Comparison of ENCODE assay signal across 16 cellular contexts in genomic region chr10:33945051-33945450, GRCh38.
DNase-seq lines count a peak whose midpoint lies in the region; ATAC-seq and TF ChIP-seq lines count a peak whose summit lies in the region.
"Had no signal": no experiment of that assay in that cellular context is flagged by ENCODE, and none has a peak within 500 bp of the region (broad histone marks: within the 10 kb centered on the region; RNA-seq: fewer than 3 reads in every experiment).

No MANE protein-coding gene starts in this region.

- CTCF ChIA-PET in PC-3 (lab: Charles Lee) = interaction anchor here (0.5 kb wide), 1 partner anchor 538 kb away, joined by 5 read pairs; no protein-coding TSS in a partner anchor

- peaks cover 12% of the 10 kb centered on the region for H3K4me1 ChIP-seq in PC-3 (ENCODE audit: insufficient read depth, low read length)
- H3K4me1 ChIP-seq: BLaER1 had no signal

- peak; percentile 93 for ATAC-seq in PC-3
- ATAC-seq in stimulated activated naive B cell treated with anti-CD40 and anti-IgM and Interleukin-4, amounts not matched to agents 10 μg/mL and 1 μg/mL and 100 μg/mL, for 72 hours (replicated peaks) = no peak
- ATAC-seq in HG02970 (IDR thresholded peaks at IDR 0.05; ENCODE audit: low FRiP score, unreplicated experiment) = no peak
- ATAC-seq: GM12878 had no signal

- H3K4me3 Mint-ChIP-seq in mesothelial cell of epicardium = no peak overlapping the region
- H3K4me3 Mint-ChIP-seq in stimulated activated naive B cell treated with anti-CD40 and anti-IgM and Interleukin-4, amounts not matched to agents 10 μg/mL and 1 μg/mL and 100 μg/mL, for 72 hours = no peak overlapping the region
- H3K4me3 Mint-ChIP-seq: CD14-positive monocyte; CD4-positive, alpha-beta memory T cell; H9 had no signal

- DNase-seq in NCI-H146 (lab: John Stamatoyannopoulos, UW) = peak; percentile 37
- peak; percentile 82 for DNase-seq in PC-3
- peak; percentile 45 for DNase-seq in epithelial cell of esophagus (ENCODE audit: low read depth)
- DNase-seq in mesothelial cell of epicardium (ENCODE audit: low spot score in 2 of 2, unreplicated experiment in 2 of 2) = no peak
- DNase-seq in stimulated activated naive B cell treated with anti-CD40 and anti-IgM and Interleukin-4, amounts not matched to agents 10 μg/mL and 1 μg/mL and 100 μg/mL, for 72 hours = no peak
- no peak for DNase-seq in activated CD4-positive, alpha-beta T cell treated with anti-CD3 and anti-CD28 coated beads, Interleukin-2, amount 50 U/mL, for 48 hours
- DNase-seq: CD4-positive, alpha-beta memory T cell; DMS153; DND-41; EL; H9 had no signal

- intact Hi-C loops in PC-3 (cut with micrococcal nuclease) = loop anchor here (10.0 kb wide), 1 partner anchor 610 kb away; the partner anchor contains the start of gene NRP1

- H3K9me2 ChIP-seq in PC-3 (replicated peaks; ENCODE audit: low read length) = peaks cover 6% of the 10 kb centered on the region; the same call in 1 of the 2 replicates

- POLR2A ChIA-PET in PC-3 (lab: Charles Lee; ENCODE audit: unreplicated experiment) = interaction anchor here (0.6 to 0.7 kb wide), 2 partner anchors 142 to 360 kb away, joined by 4 to 5 read pairs; no protein-coding TSS in a partner anchor

- BruUV-seq in PC-3 (replicated peaks; lab: Mats Ljungman, UMichigan) = no TSS peak

- peaks cover 4% of the 10 kb centered on the region for H3K4me1 Mint-ChIP-seq in mesothelial cell of epicardium
- H3K4me1 Mint-ChIP-seq in stimulated activated naive B cell treated with anti-CD40 and anti-IgM and Interleukin-4, amounts not matched to agents 10 μg/mL and 1 μg/mL and 100 μg/mL, for 72 hours = no peaks in the 10 kb centered on the region
- H3K4me1 Mint-ChIP-seq: CD14-positive monocyte; CD4-positive, alpha-beta memory T cell had no signal

- H3K9me3 ChIP-seq in PC-3 (ENCODE audit: low read length) = no peaks in the 10 kb centered on the region
- H3K9me3 ChIP-seq: BLaER1 had no signal

- no peaks in the 10 kb centered on the region for H3K27me3 ChIP-seq in PC-3 (ENCODE audit: low read length)
- H3K27me3 ChIP-seq: BLaER1 had no signal

- no peak overlapping the region for H3K4me2 ChIP-seq in PC-3 (ENCODE audit: low read length)
- H3K4me2 ChIP-seq: BLaER1 had no signal

- no peak overlapping the region for H3K27ac Mint-ChIP-seq in mesothelial cell of epicardium
- H3K27ac Mint-ChIP-seq in stimulated activated naive B cell treated with anti-CD40 and anti-IgM and Interleukin-4, amounts not matched to agents 10 μg/mL and 1 μg/mL and 100 μg/mL, for 72 hours = no peak overlapping the region
- H3K27ac Mint-ChIP-seq: CD14-positive monocyte; CD4-positive, alpha-beta memory T cell; H9 had no signal

- H3K36me3 ChIP-seq in PC-3 (ENCODE audit: low read depth, low read length) = no peaks in the 10 kb centered on the region
- H3K36me3 ChIP-seq: BLaER1 had no signal

- H3K36me3 Mint-ChIP-seq in mesothelial cell of epicardium = peaks cover 1% of the 10 kb centered on the region
- no peaks in the 10 kb centered on the region for H3K36me3 Mint-ChIP-seq in stimulated activated naive B cell treated with anti-CD40 and anti-IgM and Interleukin-4, amounts not matched to agents 10 μg/mL and 1 μg/mL and 100 μg/mL, for 72 hours
- H3K36me3 Mint-ChIP-seq: CD14-positive monocyte; CD4-positive, alpha-beta memory T cell had no signal

- no peaks in the 10 kb centered on the region for H3K27me3 Mint-ChIP-seq in mesothelial cell of epicardium (ENCODE audit: low read depth)
- no peaks in the 10 kb centered on the region for H3K27me3 Mint-ChIP-seq in stimulated activated naive B cell treated with anti-CD40 and anti-IgM and Interleukin-4, amounts not matched to agents 10 μg/mL and 1 μg/mL and 100 μg/mL, for 72 hours

- H3K9ac ChIP-seq in PC-3 (ENCODE audit: low read length) = no peak overlapping the region
- H3K9ac ChIP-seq: BLaER1 had no signal

- H3K79me2 ChIP-seq in PC-3 (ENCODE audit: low read length) = no peaks in the 10 kb centered on the region

- no peaks in the 10 kb centered on the region for H3F3A ChIP-seq in PC-3 (ENCODE audit: low read length, unreplicated experiment)

- H3K4me3 ChIP-seq in PC-3 (ENCODE audit: low read length) (no peak overlapping the region), epithelial cell of esophagus (ENCODE audit: low read length) (no peak overlapping the region)
- H3K4me3 ChIP-seq: BLaER1, GM12878 had no signal

- no peak overlapping the region for H3K27ac ChIP-seq in PC-3 (ENCODE audit: low read length)
- H3K27ac ChIP-seq: BLaER1, HL-60 had no signal

- no peak overlapping the region for H2AFZ ChIP-seq in PC-3 (ENCODE audit: low read length)

- H3K9me3 Mint-ChIP-seq in mesothelial cell of epicardium = peaks cover 8% of the 10 kb centered on the region
- H3K9me3 Mint-ChIP-seq in stimulated activated naive B cell treated with anti-CD40 and anti-IgM and Interleukin-4, amounts not matched to agents 10 μg/mL and 1 μg/mL and 100 μg/mL, for 72 hours = peaks cover 0 to 11% of the 10 kb centered on the region in 2 donors

- TF ChIP-seq CTCF in PC-3 (conservative IDR thresholded peaks at IDR 0.05; ENCODE audit: low read depth, low read length) (no peak), epithelial cell of esophagus (IDR thresholded peaks at IDR 0.05; ENCODE audit: insufficient read depth, low read depth, low read length, missing control alignments) (no peak), mesothelial cell of epicardium (IDR thresholded peaks at IDR 0.05; ENCODE audit: unreplicated experiment) (no peak)

- H4K20me1 ChIP-seq in PC-3 (ENCODE audit: low read length) = no peaks in the 10 kb centered on the region
- H4K20me1 ChIP-seq: BLaER1 had no signal

Comparison
In these comparisons a context has a peak if more than half of its experiments do, and no peak if none do; other contexts are left out.
1. DNase-seq: peak in NCI-H146 (single experiment), PC-3 (single experiment) and epithelial cell of esophagus (single experiment); none in mesothelial cell of epicardium (0 of 2), stimulated activated naive B cell treated with anti-CD40 and anti-IgM and Interleukin-4, amounts not matched to agents 10 μg/mL and 1 μg/mL and 100 μg/mL, for 72 hours (single experiment) and activated CD4-positive, alpha-beta T cell treated with anti-CD3 and anti-CD28 coated beads, Interleukin-2, amount 50 U/mL, for 48 hours (0 of 2).